In the genomic region with DNA sequence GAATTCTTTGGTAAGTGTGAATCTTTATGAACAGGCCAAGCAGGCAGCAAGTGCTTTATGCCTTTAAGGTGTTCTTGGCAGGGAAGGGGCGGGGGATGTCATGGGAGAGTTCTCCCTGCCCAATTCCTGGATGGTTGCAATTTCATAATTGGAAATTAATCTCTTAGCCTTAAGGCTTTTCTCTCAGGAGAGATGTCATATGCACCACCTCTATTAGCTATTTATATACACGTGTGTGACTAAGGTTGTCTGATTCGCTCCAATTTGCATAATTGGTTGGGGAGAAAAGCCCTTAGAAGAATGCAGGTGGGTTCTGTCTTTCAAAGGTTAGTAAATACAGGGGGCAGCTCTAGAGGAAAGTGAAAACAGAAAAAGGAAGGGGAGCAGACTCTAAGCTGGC, we compare ENCODE assay signal across 19 cellular contexts. TPM values are rescaled to one million over a fixed set of nuclear protein-coding genes. Genes with fewer than 3 reads are reported as not detected.
DNase-seq lines count a peak whose midpoint lies in the region; ATAC-seq and TF ChIP-seq lines count a peak whose summit lies in the region.
"Had no signal": no experiment of that assay in that cellular context is flagged by ENCODE, and none has a peak within 500 bp of the region (broad histone marks: within the 10 kb centered on the region; RNA-seq: fewer than 3 reads in every experiment).

No MANE protein-coding gene starts in this region.

- whole genome bisulfite sequencing in sigmoid colon, 2 donors = 76 to 87% methylated on average over 3 of the region's 3 CpGs

- H3K36me3 ChIP-seq in sigmoid colon = no peaks in the 10 kb centered on the region
- H3K36me3 ChIP-seq: BLaER1, lower lobe of right lung had no signal

- H3K36me3 Mint-ChIP-seq in activated CD8-positive, alpha-beta memory T cell treated with anti-CD3 and anti-CD28 coated beads, Interleukin-2, amount 10 ng/mL, durations not matched to agents 7 days and 5 days = peaks cover 2% of the 10 kb centered on the region
- no peaks in the 10 kb centered on the region for H3K36me3 Mint-ChIP-seq in activated T-cell treated with anti-CD3 and anti-CD28 coated beads, Interleukin-2, amount 50 U/mL, for 72 hours (ENCODE audit: insufficient read depth in 2 of 2)
- H3K36me3 Mint-ChIP-seq: brain had no signal

- ATAC-seq in GM18858 (IDR thresholded peaks at IDR 0.05; ENCODE audit: unreplicated experiment) (peak; percentile 25), GM21447 (IDR thresholded peaks at IDR 0.05; ENCODE audit: unreplicated experiment) (peak; percentile 48), HG03045 (IDR thresholded peaks at IDR 0.05; ENCODE audit: unreplicated experiment) (peak; percentile 40)
- no peak for ATAC-seq in activated CD8-positive, alpha-beta memory T cell treated with anti-CD3 and anti-CD28 coated beads, Interleukin-2, amount 10 ng/mL, durations not matched to agents 7 days and 5 days
- ATAC-seq in activated T-cell treated with anti-CD3 and anti-CD28 coated beads, Interleukin-2, amount 50 U/mL, for 72 hours (replicated peaks in 1 of 2) = no peak
- ATAC-seq: lower lobe of right lung, sciatic nerve had no signal

- no peak for TF ChIP-seq EP300 in sigmoid colon (IDR thresholded peaks at IDR 0.05)

- peaks cover 28% of the 10 kb centered on the region for H3K4me1 Mint-ChIP-seq in activated CD8-positive, alpha-beta memory T cell treated with anti-CD3 and anti-CD28 coated beads, Interleukin-2, amount 10 ng/mL, durations not matched to agents 7 days and 5 days
- H3K4me1 Mint-ChIP-seq in activated T-cell treated with anti-CD3 and anti-CD28 coated beads, Interleukin-2, amount 50 U/mL, for 72 hours (ENCODE audit: low read depth) = peaks cover 21% of the 10 kb centered on the region
- H3K4me1 Mint-ChIP-seq: brain, nephron progenitor cell had no signal

- intact Hi-C loops in sigmoid colon (cut with DNase I) = no loop called here

- DNase-seq in germinal center (ENCODE audit: low spot score) (peak; percentile 14), NCI-H146 (lab: John Stamatoyannopoulos, UW) (no peak), sigmoid colon (no peak)
- no peak for DNase-seq in activated CD8-positive, alpha-beta memory T cell treated with anti-CD3 and anti-CD28 coated beads, Interleukin-2, amount 10 ng/mL, durations not matched to agents 7 days and 5 days
- no peak for DNase-seq in activated T-cell treated with anti-CD3 and anti-CD28 coated beads, Interleukin-2, amount 50 U/mL, for 72 hours
- DNase-seq: activated naive CD4-positive, alpha-beta T cell treated with Interleukin-2 at 50 U/mL for 16 hours; DMS79 treated with DMSO at 0.1 percent for 48 hours; effector CD4-positive, alpha-beta T cell; lower lobe of right lung; nephron progenitor cell; SK-N-SH; stimulated activated naive CD4-positive, alpha-beta T cell treated with Interleukin-2 at 50 U/mL for 16 hours had no signal

- H3K9me3 ChIP-seq in sigmoid colon = no peaks in the 10 kb centered on the region
- H3K9me3 ChIP-seq: BLaER1, lower lobe of right lung, SK-N-SH had no signal

- no peak for TF ChIP-seq CTCF in sigmoid colon (IDR thresholded peaks at IDR 0.05)

- no peak overlapping the region for H3K27ac ChIP-seq in sigmoid colon
- H3K27ac ChIP-seq: BLaER1, lower lobe of right lung had no signal

- H3K4me3 Mint-ChIP-seq in activated CD8-positive, alpha-beta memory T cell treated with anti-CD3 and anti-CD28 coated beads, Interleukin-2, amount 10 ng/mL, durations not matched to agents 7 days and 5 days = no peak overlapping the region
- no peak overlapping the region for H3K4me3 Mint-ChIP-seq in activated T-cell treated with anti-CD3 and anti-CD28 coated beads, Interleukin-2, amount 50 U/mL, for 72 hours
- H3K4me3 Mint-ChIP-seq: brain, nephron progenitor cell had no signal

- CTCF ChIA-PET in activated CD8-positive, alpha-beta memory T cell treated with anti-CD3 and anti-CD28 coated beads, Interleukin-2, amount 10 ng/mL, durations not matched to agents 7 days and 5 days (lab: Charles Lee) = no interaction called here

- peaks cover 0 to 7% (median under 1%) of the 10 kb centered on the region in 3 donors for H3K27me3 ChIP-seq in sigmoid colon
- H3K27me3 ChIP-seq: BLaER1 had no signal

- H3K27me3 Mint-ChIP-seq in activated CD8-positive, alpha-beta memory T cell treated with anti-CD3 and anti-CD28 coated beads, Interleukin-2, amount 10 ng/mL, durations not matched to agents 7 days and 5 days = peaks cover 62% of the 10 kb centered on the region
- peaks cover 53% of the 10 kb centered on the region for H3K27me3 Mint-ChIP-seq in activated T-cell treated with anti-CD3 and anti-CD28 coated beads, Interleukin-2, amount 50 U/mL, for 72 hours (ENCODE audit: low read depth)

- peaks cover 0 to 4% (median 3%) of the 10 kb centered on the region in 4 donors for H3K4me1 ChIP-seq in sigmoid colon
- H3K4me1 ChIP-seq: BLaER1, lower lobe of right lung had no signal

- H3K4me3 ChIP-seq in sigmoid colon = no peak overlapping the region
- H3K4me3 ChIP-seq: BLaER1, lower lobe of right lung had no signal

- no peaks in the 10 kb centered on the region for H3K9me3 Mint-ChIP-seq in activated CD8-positive, alpha-beta memory T cell treated with anti-CD3 and anti-CD28 coated beads, Interleukin-2, amount 10 ng/mL, durations not matched to agents 7 days and 5 days (ENCODE audit: low read depth)
- H3K9me3 Mint-ChIP-seq in activated T-cell treated with anti-CD3 and anti-CD28 coated beads, Interleukin-2, amount 50 U/mL, for 72 hours = no peaks in the 10 kb centered on the region
- H3K9me3 Mint-ChIP-seq: brain, nephron progenitor cell had no signal

- H3K27ac Mint-ChIP-seq in activated CD8-positive, alpha-beta memory T cell treated with anti-CD3 and anti-CD28 coated beads, Interleukin-2, amount 10 ng/mL, durations not matched to agents 7 days and 5 days = no peak overlapping the region
- H3K27ac Mint-ChIP-seq in activated T-cell treated with anti-CD3 and anti-CD28 coated beads, Interleukin-2, amount 50 U/mL, for 72 hours = no peak overlapping the region
- H3K27ac Mint-ChIP-seq: nephron progenitor cell had no signal

- TF ChIP-seq POLR2A in sigmoid colon (IDR thresholded peaks at IDR 0.05) = no peak

RNA-seq across cellular contexts. Expression of a gene that starts 5.2 kb away (rescaled TPM):
- under 1 TPM in 1 of 2 experiments, not detected in 1; 0.58 TPM for total RNA-seq in activated CD8-positive, alpha-beta memory T cell treated with anti-CD3 and anti-CD28 coated beads, Interleukin-2, amount 10 ng/mL, durations not matched to agents 7 days and 5 days
- total RNA-seq in sigmoid colon = under 1 TPM; 0.14 to 0.71 (median 0.52) TPM
- polyA plus RNA-seq in sigmoid colon = 1 to 10 TPM in 1 of 3 donors, under 1 TPM in 2; 0.60 to 1.7 (median 0.69) TPM
- under 1 TPM; 0.16 to 0.43 TPM for total RNA-seq in activated T-cell treated with anti-CD3 and anti-CD28 coated beads, Interleukin-2, amount 50 U/mL, for 72 hours
- total RNA-seq: HT1080 had no signal
- polyA plus RNA-seq: SK-N-SH had no signal

RNA-seq across cellular contexts. Expression of a gene that starts 46.2 kb away (rescaled TPM):
- total RNA-seq in activated CD8-positive, alpha-beta memory T cell treated with anti-CD3 and anti-CD28 coated beads, Interleukin-2, amount 10 ng/mL, durations not matched to agents 7 days and 5 days = 1 to 10 TPM; 7.1 to 8.0 TPM
- total RNA-seq in sigmoid colon = 10 to 100 TPM; 16.2 to 19.1 (median 16.4) TPM
- 1 to 10 TPM; 3.0 to 8.6 (median 5.1) TPM for polyA plus RNA-seq in sigmoid colon
- 1 to 10 TPM; 5.8 to 6.9 TPM for total RNA-seq in activated T-cell treated with anti-CD3 and anti-CD28 coated beads, Interleukin-2, amount 50 U/mL, for 72 hours

Comparison
In these comparisons a context has a peak if more than half of its experiments do, and no peak if none do; other contexts are left out.
1. ATAC-seq: peak in GM18858 (single experiment), GM21447 (single experiment) and HG03045 (single experiment); none in activated CD8-positive, alpha-beta memory T cell treated with anti-CD3 and anti-CD28 coated beads, Interleukin-2, amount 10 ng/mL, durations not matched to agents 7 days and 5 days (single experiment) and activated T-cell treated with anti-CD3 and anti-CD28 coated beads, Interleukin-2, amount 50 U/mL, for 72 hours (0 of 2).